Comparison of ENCODE assay signal across 8 cellular contexts in the genomic region with DNA sequence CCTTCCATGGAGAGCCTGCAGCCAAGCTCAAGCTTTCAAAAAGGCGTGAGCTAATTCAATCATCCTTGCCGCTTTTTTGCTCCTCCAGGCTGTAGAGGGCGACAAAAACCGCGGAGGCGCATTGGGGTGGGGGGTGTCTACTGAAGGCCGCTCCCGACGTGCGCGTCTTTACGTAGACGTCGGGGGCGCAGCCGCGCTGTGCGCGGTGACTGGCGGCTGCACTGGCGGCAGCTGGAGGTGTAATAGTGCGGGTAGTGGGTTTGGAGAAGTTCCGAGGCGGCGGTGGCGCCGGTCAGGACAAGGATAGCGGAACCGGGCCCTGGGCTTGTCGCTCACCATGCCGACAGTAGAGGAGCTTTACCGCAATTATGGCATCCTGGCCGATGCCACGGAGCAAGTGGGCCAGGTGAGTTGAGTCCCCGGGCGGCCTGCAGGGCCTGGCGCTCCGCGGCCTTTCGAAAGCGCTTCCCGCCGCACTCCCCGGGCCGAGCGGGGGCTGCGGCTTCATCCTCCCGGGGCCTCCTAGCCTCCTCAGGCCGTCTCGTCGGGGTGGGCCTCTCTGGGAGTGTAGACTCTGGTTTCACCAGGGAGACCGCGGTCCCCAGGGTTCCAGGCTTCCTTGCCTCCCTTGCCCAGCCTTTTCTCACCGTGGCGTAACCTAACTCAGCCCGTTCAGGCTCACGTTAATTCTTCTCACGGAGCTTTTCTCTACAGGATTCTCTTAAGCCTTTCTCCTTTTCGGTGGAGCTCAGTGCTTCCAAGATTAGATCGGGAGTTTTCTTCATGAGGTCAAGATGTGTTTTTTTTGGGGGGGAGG. TPM values are rescaled to one million over a fixed set of nuclear protein-coding genes. Genes with fewer than 3 reads are reported as not detected.
DNase-seq lines count a peak whose midpoint lies in the region; ATAC-seq and TF ChIP-seq lines count a peak whose summit lies in the region.

TSS of gene API5 (plus strand) at position 206 of the 817 bp plus-strand sequence. CDS start at position 338, 132 bp downstream.

- H3K9me2 ChIP-seq in PC-3 (replicated peaks; ENCODE audit: low read length) = no peaks in the 10 kb centered on the region

- no peaks in the 10 kb centered on the region for H3K36me3 ChIP-seq in PC-3 (ENCODE audit: low read depth, low read length)

- H2AFZ ChIP-seq in PC-3 (ENCODE audit: low read length) = peak within 1 kb of the TSS; percentile 85

- H3K9me3 ChIP-seq in PC-3 (ENCODE audit: low read length) = no peaks in the 10 kb centered on the region

- POLR2A ChIA-PET in PC-3 (lab: Charles Lee; ENCODE audit: unreplicated experiment) = interaction anchor here (0.5 to 0.9 kb wide), 6 partner anchors 16 to 1816 kb away, joined by 3 to 8 read pairs (median 4); partner anchors contain the start of gene TTC17

- no peaks in the 10 kb centered on the region for H3F3A ChIP-seq in PC-3 (ENCODE audit: low read length, unreplicated experiment)

- H3K27ac ChIP-seq in PC-3 (ENCODE audit: low read length) = peak within 1 kb of the TSS; percentile 31

- peaks cover 30% of the 10 kb centered on the region for H4K20me1 ChIP-seq in PC-3 (ENCODE audit: low read length)

- TF ChIP-seq CTCF in PC-3 (conservative IDR thresholded peaks at IDR 0.05; ENCODE audit: low read depth, low read length) = peak; percentile 72
- peak; percentile 75 for TF ChIP-seq CTCF in epithelial cell of proximal tubule (conservative IDR thresholded peaks at IDR 0.05; ENCODE audit: low read depth, low read length)

- peak within 1 kb of the TSS; percentile 90 for H3K9ac ChIP-seq in PC-3 (ENCODE audit: low read length)

- TSS peak; percentile 61 for BruUV-seq in PC-3 (replicated peaks; lab: Mats Ljungman, UMichigan)

- H3K27me3 ChIP-seq in PC-3 (ENCODE audit: low read length) = no peaks in the 10 kb centered on the region

- H3K4me3 ChIP-seq in Jurkat, Clone E6-1 (ENCODE audit: low read length) = peak within 1 kb of the TSS; percentile 71
- peak within 1 kb of the TSS; percentile 100 for H3K4me3 ChIP-seq in PC-3 (ENCODE audit: low read length)
- peak within 1 kb of the TSS; percentile 84 for H3K4me3 ChIP-seq in epithelial cell of proximal tubule (ENCODE audit: low read depth, low read length)

- peak; percentile 74 for DNase-seq in DMS53 treated with DMSO at 0.1 percent for 48 hours (lab: John Stamatoyannopoulos, UW; ENCODE audit: unreplicated experiment)
- peak; percentile 93 for DNase-seq in Jurkat, Clone E6-1 (ENCODE audit: low read depth, low spot score)
- peak; percentile 94 for DNase-seq in PC-3
- peak; percentile 89 for DNase-seq in activated T-cell treated with anti-CD3 and anti-CD28 coated beads for 48 hours (ENCODE audit: low read depth)
- DNase-seq in epithelial cell of proximal tubule (ENCODE audit: low read depth) = peak; percentile 52
- DNase-seq in mucosa of gallbladder (ENCODE audit: low spot score) = peak; percentile 93
- peak; percentile 85 to 90 for DNase-seq in stimulated activated CD8-positive, alpha-beta memory T cell treated with anti-CD3 and anti-CD28 coated beads, Interleukin-4, amount 100 ng/mL, for 4 hours (ENCODE audit: low read depth in 2 of 2, low spot score in 1 of 2)

- H3K79me2 ChIP-seq in PC-3 (ENCODE audit: low read length) = peaks cover 52% of the 10 kb centered on the region

- H3K4me2 ChIP-seq in PC-3 (ENCODE audit: low read length) = peak within 1 kb of the TSS; percentile 99

- ATAC-seq in GM21619 (IDR thresholded peaks at IDR 0.05; ENCODE audit: unreplicated experiment) (peak; percentile 98), PC-3 (peak; percentile 99)

- peaks cover 14% of the 10 kb centered on the region for H3K4me1 ChIP-seq in PC-3 (ENCODE audit: insufficient read depth, low read length)

- intact Hi-C loops in PC-3 (cut with micrococcal nuclease) = loop anchor here (5.0 kb wide), 1 partner anchor 45 kb away; the partner anchor contains the start of gene TTC17

- CTCF ChIA-PET in PC-3 (lab: Charles Lee) = interaction anchor here (0.5 to 1.3 kb wide), 10 partner anchors 11 to 784 kb away, joined by 3 to 7 read pairs (median 3); partner anchors contain the start of genes EXT2 and TTC17

RNA-seq across cellular contexts. Expression of gene API5, which starts in this region (rescaled TPM):
- 45.0 TPM for polyA plus RNA-seq in Jurkat, Clone E6-1 (2012; ENCODE audit: insufficient read depth, insufficient read length)
- total RNA-seq in PC-3 (2014; rRNA removed) = 79.5 and 83.7 TPM in 2 replicates
- 93.9 and 101 TPM in 2 replicates for total RNA-seq in epithelial cell of proximal tubule
- total RNA-seq in mucosa of gallbladder = 89.1 TPM

Comparison
In these comparisons a context has a peak if more than half of its experiments do, and no peak if none do; other contexts are left out.
1. Peak in every context shown above with its lines: DNase-seq, ATAC-seq, H3K4me3 ChIP-seq and H3K27ac ChIP-seq.